ENCODE assay signal across 1 cellular context in genomic region chr6:134178230-134179044, GRCh38.
TF ChIP-seq lines count a peak whose summit lies in the region.

No MANE protein-coding gene starts in this region.

TF ChIP-seq in WTC11, 78 proteins besides CTCF, POLR2A, EP300 and RAD21 (continued from another document):
- TF ChIP-seq, protein P1, sequence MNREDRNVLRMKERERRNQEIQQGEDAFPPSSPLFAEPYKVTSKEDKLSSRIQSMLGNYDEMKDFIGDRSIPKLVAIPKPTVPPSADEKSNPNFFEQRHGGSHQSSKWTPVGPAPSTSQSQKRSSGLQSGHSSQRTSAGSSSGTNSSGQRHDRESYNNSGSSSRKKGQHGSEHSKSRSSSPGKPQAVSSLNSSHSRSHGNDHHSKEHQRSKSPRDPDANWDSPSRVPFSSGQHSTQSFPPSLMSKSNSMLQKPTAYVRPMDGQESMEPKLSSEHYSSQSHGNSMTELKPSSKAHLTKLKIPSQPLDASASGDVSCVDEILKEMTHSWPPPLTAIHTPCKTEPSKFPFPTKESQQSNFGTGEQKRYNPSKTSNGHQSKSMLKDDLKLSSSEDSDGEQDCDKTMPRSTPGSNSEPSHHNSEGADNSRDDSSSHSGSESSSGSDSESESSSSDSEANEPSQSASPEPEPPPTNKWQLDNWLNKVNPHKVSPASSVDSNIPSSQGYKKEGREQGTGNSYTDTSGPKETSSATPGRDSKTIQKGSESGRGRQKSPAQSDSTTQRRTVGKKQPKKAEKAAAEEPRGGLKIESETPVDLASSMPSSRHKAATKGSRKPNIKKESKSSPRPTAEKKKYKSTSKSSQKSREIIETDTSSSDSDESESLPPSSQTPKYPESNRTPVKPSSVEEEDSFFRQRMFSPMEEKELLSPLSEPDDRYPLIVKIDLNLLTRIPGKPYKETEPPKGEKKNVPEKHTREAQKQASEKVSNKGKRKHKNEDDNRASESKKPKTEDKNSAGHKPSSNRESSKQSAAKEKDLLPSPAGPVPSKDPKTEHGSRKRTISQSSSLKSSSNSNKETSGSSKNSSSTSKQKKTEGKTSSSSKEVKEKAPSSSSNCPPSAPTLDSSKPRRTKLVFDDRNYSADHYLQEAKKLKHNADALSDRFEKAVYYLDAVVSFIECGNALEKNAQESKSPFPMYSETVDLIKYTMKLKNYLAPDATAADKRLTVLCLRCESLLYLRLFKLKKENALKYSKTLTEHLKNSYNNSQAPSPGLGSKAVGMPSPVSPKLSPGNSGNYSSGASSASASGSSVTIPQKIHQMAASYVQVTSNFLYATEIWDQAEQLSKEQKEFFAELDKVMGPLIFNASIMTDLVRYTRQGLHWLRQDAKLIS (CRISPR knock-in tag; IDR thresholded peaks at IDR 0.05; ENCODE audit: borderline replicate concordance), result 0 out of 2 replicates have a peak, but pooled peaks have one; percentile 42
- no peak for TF ChIP-seq ZNF138 (CRISPR knock-in tag; conservative IDR thresholded peaks at IDR 0.05)
- no peak for TF ChIP-seq NR2C2 (CRISPR knock-in tag; IDR thresholded peaks at IDR 0.05)
- TF ChIP-seq, protein P2, sequence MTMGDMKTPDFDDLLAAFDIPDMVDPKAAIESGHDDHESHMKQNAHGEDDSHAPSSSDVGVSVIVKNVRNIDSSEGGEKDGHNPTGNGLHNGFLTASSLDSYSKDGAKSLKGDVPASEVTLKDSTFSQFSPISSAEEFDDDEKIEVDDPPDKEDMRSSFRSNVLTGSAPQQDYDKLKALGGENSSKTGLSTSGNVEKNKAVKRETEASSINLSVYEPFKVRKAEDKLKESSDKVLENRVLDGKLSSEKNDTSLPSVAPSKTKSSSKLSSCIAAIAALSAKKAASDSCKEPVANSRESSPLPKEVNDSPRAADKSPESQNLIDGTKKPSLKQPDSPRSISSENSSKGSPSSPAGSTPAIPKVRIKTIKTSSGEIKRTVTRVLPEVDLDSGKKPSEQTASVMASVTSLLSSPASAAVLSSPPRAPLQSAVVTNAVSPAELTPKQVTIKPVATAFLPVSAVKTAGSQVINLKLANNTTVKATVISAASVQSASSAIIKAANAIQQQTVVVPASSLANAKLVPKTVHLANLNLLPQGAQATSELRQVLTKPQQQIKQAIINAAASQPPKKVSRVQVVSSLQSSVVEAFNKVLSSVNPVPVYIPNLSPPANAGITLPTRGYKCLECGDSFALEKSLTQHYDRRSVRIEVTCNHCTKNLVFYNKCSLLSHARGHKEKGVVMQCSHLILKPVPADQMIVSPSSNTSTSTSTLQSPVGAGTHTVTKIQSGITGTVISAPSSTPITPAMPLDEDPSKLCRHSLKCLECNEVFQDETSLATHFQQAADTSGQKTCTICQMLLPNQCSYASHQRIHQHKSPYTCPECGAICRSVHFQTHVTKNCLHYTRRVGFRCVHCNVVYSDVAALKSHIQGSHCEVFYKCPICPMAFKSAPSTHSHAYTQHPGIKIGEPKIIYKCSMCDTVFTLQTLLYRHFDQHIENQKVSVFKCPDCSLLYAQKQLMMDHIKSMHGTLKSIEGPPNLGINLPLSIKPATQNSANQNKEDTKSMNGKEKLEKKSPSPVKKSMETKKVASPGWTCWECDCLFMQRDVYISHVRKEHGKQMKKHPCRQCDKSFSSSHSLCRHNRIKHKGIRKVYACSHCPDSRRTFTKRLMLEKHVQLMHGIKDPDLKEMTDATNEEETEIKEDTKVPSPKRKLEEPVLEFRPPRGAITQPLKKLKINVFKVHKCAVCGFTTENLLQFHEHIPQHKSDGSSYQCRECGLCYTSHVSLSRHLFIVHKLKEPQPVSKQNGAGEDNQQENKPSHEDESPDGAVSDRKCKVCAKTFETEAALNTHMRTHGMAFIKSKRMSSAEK (CRISPR knock-in tag; IDR thresholded peaks at IDR 0.05; ENCODE audit: borderline replicate concordance), result no peak
- TF ChIP-seq NR1H2 (CRISPR knock-in tag; IDR thresholded peaks at IDR 0.05), result no peak
- no peak for TF ChIP-seq ELF4 (CRISPR knock-in tag; IDR thresholded peaks at IDR 0.05; ENCODE audit: low read depth)
- peak; percentile 92 for TF ChIP-seq ETV6 (CRISPR knock-in tag; IDR thresholded peaks at IDR 0.05)
- TF ChIP-seq ZBTB21 (CRISPR knock-in tag; IDR thresholded peaks at IDR 0.05; ENCODE audit: borderline replicate concordance), result 0 out of 2 replicates have a peak, but pooled peaks have one; percentile 58
- TF ChIP-seq NFYB (CRISPR knock-in tag; conservative IDR thresholded peaks at IDR 0.05; ENCODE audit: low read depth), result no peak
- no peak; the same call in 1 of the 2 replicates for TF ChIP-seq TEAD1 (CRISPR knock-in tag; IDR thresholded peaks at IDR 0.05)
- TF ChIP-seq, protein P3, sequence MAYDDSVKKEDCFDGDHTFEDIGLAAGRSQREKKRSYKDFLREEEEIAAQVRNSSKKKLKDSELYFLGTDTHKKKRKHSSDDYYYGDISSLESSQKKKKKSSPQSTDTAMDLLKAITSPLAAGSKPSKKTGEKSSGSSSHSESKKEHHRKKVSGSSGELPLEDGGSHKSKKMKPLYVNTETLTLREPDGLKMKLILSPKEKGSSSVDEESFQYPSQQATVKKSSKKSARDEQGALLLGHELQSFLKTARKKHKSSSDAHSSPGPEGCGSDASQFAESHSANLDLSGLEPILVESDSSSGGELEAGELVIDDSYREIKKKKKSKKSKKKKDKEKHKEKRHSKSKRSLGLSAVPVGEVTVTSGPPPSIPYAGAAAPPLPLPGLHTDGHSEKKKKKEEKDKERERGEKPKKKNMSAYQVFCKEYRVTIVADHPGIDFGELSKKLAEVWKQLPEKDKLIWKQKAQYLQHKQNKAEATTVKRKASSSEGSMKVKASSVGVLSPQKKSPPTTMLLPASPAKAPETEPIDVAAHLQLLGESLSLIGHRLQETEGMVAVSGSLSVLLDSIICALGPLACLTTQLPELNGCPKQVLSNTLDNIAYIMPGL (CRISPR knock-in tag; IDR thresholded peaks at IDR 0.05), result peak; percentile 41; the same call in 1 of the 2 replicates
- no peak for TF ChIP-seq RORB (CRISPR knock-in tag; IDR thresholded peaks at IDR 0.05)
- no peak for TF ChIP-seq MYBL2 (CRISPR knock-in tag; IDR thresholded peaks at IDR 0.05)
- no peak for TF ChIP-seq ATF1 (CRISPR knock-in tag; IDR thresholded peaks at IDR 0.05)
- no peak for TF ChIP-seq ZNF416 (CRISPR knock-in tag; IDR thresholded peaks at IDR 0.05)
TF ChIP-seq in WTC11: peak in this region for 5.
